In the genomic region with DNA sequence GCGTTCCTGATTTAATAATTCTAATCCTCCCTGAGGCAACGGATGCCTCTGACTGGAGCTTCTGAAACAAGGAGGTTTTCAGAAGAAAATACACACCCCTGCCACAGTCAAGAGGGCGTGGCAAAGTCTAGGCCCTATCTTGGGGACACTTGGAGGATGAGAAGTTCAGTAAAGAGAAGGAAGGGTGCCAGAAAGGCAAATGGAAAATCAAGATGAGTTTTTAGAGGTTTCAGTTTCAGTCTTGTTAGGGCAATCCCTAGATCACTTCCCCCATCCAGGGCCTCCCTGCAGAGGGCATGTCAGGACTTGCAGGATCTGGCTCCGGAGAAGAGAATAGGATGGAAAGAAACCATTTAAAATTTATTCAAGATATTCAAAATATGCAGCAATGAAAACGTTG, we compare ENCODE assay signal across 8 cellular contexts. TPM values are rescaled to one million over a fixed set of nuclear protein-coding genes. Genes with fewer than 3 reads are reported as not detected.
DNase-seq lines count a peak whose midpoint lies in the region; ATAC-seq and TF ChIP-seq lines count a peak whose summit lies in the region.

No MANE protein-coding gene starts in this region.

- H3K36me3 Mint-ChIP-seq in Caco-2 (ENCODE audit: insufficient read depth, unreplicated experiment): no peaks in the 10 kb centered on the region

- no peak overlapping the region for H3K9ac ChIP-seq in colonic mucosa (ENCODE audit: low read depth in 2 of 2, low read length in 2 of 2)

- 52 to 68% methylated on average over 5 of the region's 5 CpGs for WGBS in lung, 2 donors

- no peaks in the 10 kb centered on the region for H3K4me1 ChIP-seq in Caco-2
- H3K4me1 ChIP-seq in colonic mucosa: no peaks in the 10 kb centered on the region
- H3K4me1 ChIP-seq in lung (ENCODE audit: control insufficient read depth in 2 of 2, insufficient read depth in 2 of 2, low read length in 2 of 2): peaks cover 0 to 3% of the 10 kb centered on the region in 2 donors

- no peaks in the 10 kb centered on the region for H3K4me1 Mint-ChIP-seq in Caco-2 (ENCODE audit: low read depth, unreplicated experiment)

- H3K27me3 ChIP-seq in Caco-2 (replicated peaks; ENCODE audit: control insufficient read depth, insufficient read depth, low read length): no peaks in the 10 kb centered on the region
- H3K27me3 ChIP-seq in H7 (ENCODE audit: control insufficient read depth, insufficient read depth, low read length): no peaks in the 10 kb centered on the region
- no peaks in the 10 kb centered on the region for H3K27me3 ChIP-seq in colonic mucosa
- no peaks in the 10 kb centered on the region for H3K27me3 ChIP-seq in lung (ENCODE audit: control insufficient read depth, insufficient read depth)

- peak; percentile 34 for ATAC-seq in lung (ENCODE audit: insufficient read depth, low FRiP score)
- ATAC-seq in HG03571 (IDR thresholded peaks at IDR 0.05; ENCODE audit: unreplicated experiment): no peak
- ATAC-seq in GM18520 (IDR thresholded peaks at IDR 0.05; ENCODE audit: unreplicated experiment): no peak

- DNase-seq in Caco-2 (peak; percentile 11 to 48), H7 (peak; percentile 59), NCI-H460 (ENCODE audit: extremely low read depth, low read depth) (peak; percentile 47), colonic mucosa (peak; percentile 30), lung (ENCODE audit: low spot score) (no peak), cerebellar nuclear complex (lab: John Stamatoyannopoulos, UW) (no peak)

- H3K4me3 ChIP-seq in Caco-2 (ENCODE audit: low read depth, low read length): no peak overlapping the region
- H3K4me3 ChIP-seq in H7 (ENCODE audit: insufficient read depth, low read depth, low read length): no peak overlapping the region
- no peak overlapping the region for H3K4me3 ChIP-seq in colonic mucosa
- no peak overlapping the region for H3K4me3 ChIP-seq in lung

- TF ChIP-seq CTCF in Caco-2 (IDR thresholded peaks at IDR 0.05; ENCODE audit: insufficient read depth in 1 of 2, low read depth in 1 of 2, low read length in 1 of 2, severe bottlenecking in 1 of 2, unreplicated experiment in 1 of 2) (no peak), colonic mucosa (IDR thresholded peaks at IDR 0.05) (no peak), lung (IDR thresholded peaks at IDR 0.05; ENCODE audit: control extremely low read depth, extremely low read depth) (no peak)

- BruUV-seq in Caco-2 (replicated peaks; lab: Mats Ljungman, UMichigan): no TSS peak

- intact Hi-C loops in Caco-2 (cut with micrococcal nuclease; ENCODE audit: unreplicated experiment): no loop called here
- intact Hi-C loops in colonic mucosa (cut with DNase I): no loop called here

- no peaks in the 10 kb centered on the region for H3K9me3 Mint-ChIP-seq in Caco-2 (ENCODE audit: unreplicated experiment)

- H3K27ac ChIP-seq in colonic mucosa (no peak overlapping the region), lung (ENCODE audit: low read depth in 1 of 2, low read length in 1 of 2) (peak overlapping the region in 1 of 2 donors; percentile 69)

- H3K4me3 Mint-ChIP-seq in Caco-2 (ENCODE audit: unreplicated experiment): no peak overlapping the region

- H3K9me3 ChIP-seq in Caco-2 (no peaks in the 10 kb centered on the region), colonic mucosa (no peaks in the 10 kb centered on the region), lung (ENCODE audit: control insufficient read depth in 2 of 2, insufficient read depth in 1 of 2, low read length in 1 of 2) (no peaks in the 10 kb centered on the region)

- no peaks in the 10 kb centered on the region for H3K27me3 Mint-ChIP-seq in Caco-2 (ENCODE audit: insufficient read depth, unreplicated experiment)

- POLR2A ChIA-PET in Caco-2 (lab: Charles Lee): no interaction called here

- H3K27ac Mint-ChIP-seq in Caco-2 (ENCODE audit: unreplicated experiment): no peak overlapping the region

- CTCF ChIA-PET in Caco-2 (lab: Charles Lee): no interaction called here

- H3K36me3 ChIP-seq in Caco-2 (ENCODE audit: control insufficient read depth, insufficient read depth, low read length): no peaks in the 10 kb centered on the region
- no peaks in the 10 kb centered on the region for H3K36me3 ChIP-seq in H7 (replicated peaks; ENCODE audit: control insufficient read depth, insufficient read depth, low read length)
- H3K36me3 ChIP-seq in colonic mucosa: no peaks in the 10 kb centered on the region
- H3K36me3 ChIP-seq in lung (ENCODE audit: control insufficient read depth in 2 of 2, insufficient read depth in 2 of 2, low read length in 2 of 2): no peaks in the 10 kb centered on the region

RNA-seq across cellular contexts. Expression of a gene that starts 28.5 kb away (rescaled TPM):
- 0.19 and 0.20 TPM in 2 replicates for total RNA-seq in Caco-2 (2022)
- total RNA-seq in H7 (2014; rRNA removed; shearing (Covaris generic)): 20.0 and 29.8 TPM in 2 replicates
- 51.4 and 52.8 TPM in 2 replicates for total RNA-seq in NCI-H460 (2014; rRNA removed; shearing (Covaris generic))
- 19.4 and 32.2 TPM in 2 replicates for polyA plus RNA-seq in NCI-H460 (2014; cell fraction: nucleus; rRNA removed)
- 1 to 10 TPM in 1 of 2 donors, under 1 TPM in 1; 0.94 to 5.0 TPM for total RNA-seq in colonic mucosa
- 10 to 100 TPM in 1 of 2 donors, 1 to 10 TPM in 1; 9.4 to 11.6 TPM for total RNA-seq in lung
- polyA plus RNA-seq in lung: 1 to 10 TPM; 2.4 to 2.9 TPM

Comparison
In these comparisons a context has a peak if more than half of its experiments do, and no peak if none do; other contexts are left out.
1. DNase-seq: peak in Caco-2 (2 of 2), H7 (single experiment), NCI-H460 (single experiment) and colonic mucosa (single experiment); none in lung (single experiment) and cerebellar nuclear complex (0 of 2).